8 cellular contexts compared by ENCODE assay signal in genomic region chr17:78172284-78173024, GRCh38. TPM values are rescaled to one million over a fixed set of nuclear protein-coding genes. Genes with fewer than 3 reads are reported as not detected.
DNase-seq lines count a peak whose midpoint lies in the region; ATAC-seq and TF ChIP-seq lines count a peak whose summit lies in the region.

No MANE protein-coding gene starts in this region.

- H3K27me3 ChIP-seq in OCI-LY1 (ENCODE audit: insufficient read depth, low read length) (no peaks in the 10 kb centered on the region), esophagus (ENCODE audit: control insufficient read depth in 1 of 2, insufficient read depth in 2 of 2, low read length in 2 of 2) (no peaks in the 10 kb centered on the region), gastrocnemius medialis (no peaks in the 10 kb centered on the region), neuronal stem cell (ENCODE audit: control insufficient read depth in 3 of 3, insufficient read depth in 3 of 3, low read depth in 1 of 3, low read length in 3 of 3) (no peaks in the 10 kb centered on the region)

- no peak overlapping the region for H4K91ac ChIP-seq in neuronal stem cell (ENCODE audit: low read depth, low read length, poor library complexity)

- H2BK15ac ChIP-seq in neuronal stem cell (ENCODE audit: low read length), result no peak overlapping the region

- no peak overlapping the region for H3K23ac ChIP-seq in neuronal stem cell (ENCODE audit: low read depth, low read length, poor library complexity)

- no peak overlapping the region for H3K18ac ChIP-seq in neuronal stem cell (ENCODE audit: low read length)

- no peak overlapping the region for H2AK5ac ChIP-seq in neuronal stem cell (ENCODE audit: low read depth, low read length)

- ATAC-seq in gastrocnemius medialis (peak; percentile 26 to 34), GM21786 (IDR thresholded peaks at IDR 0.05; ENCODE audit: unreplicated experiment) (no peak)

- peaks cover 1% of the 10 kb centered on the region for H3K79me1 ChIP-seq in neuronal stem cell (ENCODE audit: low read depth, low read length)

- no peak overlapping the region for H4K8ac ChIP-seq in neuronal stem cell (ENCODE audit: low read depth, low read length)

- H2BK120ac ChIP-seq in neuronal stem cell (ENCODE audit: low read depth, low read length), result no peak overlapping the region

- no peaks in the 10 kb centered on the region for H3F3A ChIP-seq in OCI-LY1 (ENCODE audit: insufficient read depth, low read length)

- H3K36me3 ChIP-seq in OCI-LY1 (ENCODE audit: insufficient read depth, low read length) (peaks cover 52% of the 10 kb centered on the region), esophagus (ENCODE audit: control insufficient read depth in 2 of 2, insufficient read depth in 2 of 2, low read length in 1 of 2) (peaks cover 0 to 21% of the 10 kb centered on the region in 2 donors), gastrocnemius medialis (peaks cover 0 to 15% of the 10 kb centered on the region in 2 donors), neuronal stem cell (replicated peaks in 1 of 2; ENCODE audit: control insufficient read depth in 2 of 2, insufficient read depth in 2 of 2, low read length in 2 of 2) (peaks cover 22 to 50% of the 10 kb centered on the region in 2 donors)

- H3K4me2 ChIP-seq in OCI-LY1 (ENCODE audit: low read length) (peak overlapping the region; percentile 34; the same call in 1 of the 2 replicates), neuronal stem cell (ENCODE audit: insufficient read depth, low read length, poor library complexity, severe bottlenecking) (no peak overlapping the region)

- DNase-seq in DMS 273 (lab: John Stamatoyannopoulos, UW; ENCODE audit: unreplicated experiment) (peak; percentile 66), DMS 273 treated with DMSO at 0.1 percent for 48 hours (lab: John Stamatoyannopoulos, UW) (no peak), gastrocnemius medialis (peak; percentile 41 to 69), GM13976 (ENCODE audit: low spot score) (no peak), neuronal stem cell (ENCODE audit: low spot score) (no peak)

- TF ChIP-seq CTCF in OCI-LY1 (IDR thresholded peaks at IDR 0.05; ENCODE audit: low read length) (no peak), gastrocnemius medialis (IDR thresholded peaks at IDR 0.05 in 4 of 5, conservative IDR thresholded peaks at IDR 0.05 in 1 of 5) (no peak), GM13976 (IDR thresholded peaks at IDR 0.05; ENCODE audit: borderline replicate concordance, control extremely low read depth, extremely low read depth, insufficient read depth, missing control alignments) (no peak)

- no peaks in the 10 kb centered on the region for H3K9me2 ChIP-seq in OCI-LY1 (ENCODE audit: low read depth, low read length)

- no peaks in the 10 kb centered on the region for H3K79me2 ChIP-seq in OCI-LY1 (ENCODE audit: insufficient read depth, low read length)

- in situ Hi-C loops in gastrocnemius medialis (cut with MboI; ENCODE audit: low sequenced_read_pairs in 4 of 4) (no loop called here), GM13976 (cut with MboI; ENCODE audit: low sequenced_read_pairs, unreplicated experiment) (no loop called here)

- H3K4ac ChIP-seq in neuronal stem cell (ENCODE audit: low read length), result no peak overlapping the region

- no peaks in the 10 kb centered on the region for H3K9me3 ChIP-seq in OCI-LY1 (ENCODE audit: low read length)
- no peaks in the 10 kb centered on the region for H3K9me3 ChIP-seq in esophagus (ENCODE audit: control insufficient read depth in 2 of 2, insufficient read depth in 1 of 2, low read depth in 1 of 2, low read length in 1 of 2)
- no peaks in the 10 kb centered on the region for H3K9me3 ChIP-seq in gastrocnemius medialis
- peaks cover 0 to 4% of the 10 kb centered on the region in 2 donors for H3K9me3 ChIP-seq in neuronal stem cell (replicated peaks in 1 of 2; ENCODE audit: control insufficient read depth in 2 of 2, insufficient read depth in 1 of 2, low read depth in 1 of 2, low read length in 2 of 2)

- no peak overlapping the region for H2BK12ac ChIP-seq in neuronal stem cell (ENCODE audit: low read length)

- peak in 1 of 2 donors; percentile 59 for TF ChIP-seq POLR2A in gastrocnemius medialis (IDR thresholded peaks at IDR 0.05)

- peak overlapping the region; percentile 49 for H3K27ac ChIP-seq in OCI-LY1 (ENCODE audit: low read depth, low read length, poor library complexity, severe bottlenecking)
- peak overlapping the region; percentile 87 to 92 for H3K27ac ChIP-seq in esophagus (ENCODE audit: low read depth in 2 of 2, low read length in 1 of 2)
- H3K27ac ChIP-seq in gastrocnemius medialis, result peak overlapping the region; percentile 88 to 96 (median 94)
- no peak overlapping the region for H3K27ac ChIP-seq in neuronal stem cell (replicated peaks; ENCODE audit: low read length)

- no peak overlapping the region; the same call in 1 of the 2 replicates for H3K9ac ChIP-seq in OCI-LY1 (ENCODE audit: low read length)
- no peak overlapping the region for H3K9ac ChIP-seq in neuronal stem cell (ENCODE audit: low read depth, low read length, poor library complexity)

- H3K4me3 ChIP-seq in OCI-LY1 (ENCODE audit: low read depth, low read length, poor library complexity, severe bottlenecking), result no peak overlapping the region
- H3K4me3 ChIP-seq in esophagus (ENCODE audit: low read depth in 1 of 2, low read length in 2 of 2), result no peak overlapping the region
- H3K4me3 ChIP-seq in gastrocnemius medialis, result no peak overlapping the region
- H3K4me3 ChIP-seq in neuronal stem cell (ENCODE audit: low read length in 2 of 2), result no peak overlapping the region

- H2AFZ ChIP-seq in OCI-LY1 (ENCODE audit: low read length), result no peak overlapping the region
- H2AFZ ChIP-seq in neuronal stem cell (ENCODE audit: low read length), result no peak overlapping the region

- no peaks in the 10 kb centered on the region for H4K20me1 ChIP-seq in OCI-LY1 (ENCODE audit: insufficient read depth, low read length)

- H3K4me1 ChIP-seq in OCI-LY1 (ENCODE audit: insufficient read depth, low read length, severe bottlenecking) (peaks cover 77% of the 10 kb centered on the region), esophagus (ENCODE audit: control insufficient read depth in 2 of 2, insufficient read depth in 2 of 2, low read length in 1 of 2) (peaks cover 10 to 56% of the 10 kb centered on the region in 2 donors), gastrocnemius medialis (peaks cover 61 to 77% of the 10 kb centered on the region in 2 donors), neuronal stem cell (ENCODE audit: control insufficient read depth in 2 of 2, insufficient read depth in 1 of 2, low read depth in 1 of 2, low read length in 2 of 2) (peaks cover 5 to 10% of the 10 kb centered on the region in 2 donors)

- H3K14ac ChIP-seq in neuronal stem cell (ENCODE audit: low read length), result no peak overlapping the region

- intact Hi-C loops in gastrocnemius medialis (cut with DNase I; ENCODE audit: low total_unique reads), result no loop called here

- WGBS in esophagus, 2 donors, result 35 to 41% methylated on average over 17 of the region's 17 CpGs
- no CpG with 5 or more reads among the region's 17 CpGs for WGBS in neuronal stem cell (ENCODE audit: extremely low coverage in 2 of 2, insufficient read length in 2 of 2, insufficient replicate concordance in 1 of 2), 2 donors

- H2BK5ac ChIP-seq in neuronal stem cell (ENCODE audit: low read length), result no peak overlapping the region

RNA-seq across cellular contexts. Expression of gene SYNGR2, which starts 4.1 kb away (rescaled TPM):
- polyA plus RNA-seq in esophagus, result 10 to 100 TPM; 52.3 to 96.4 TPM
- total RNA-seq in gastrocnemius medialis, result 100 to 1,000 TPM; 104 to 218 (median 163) TPM
- polyA plus RNA-seq in neuronal stem cell (2013, experiment 1 of 2), result 16.6 TPM
- 16.6 TPM for polyA plus RNA-seq in neuronal stem cell (2013, experiment 2 of 2)

RNA-seq across cellular contexts. Expression of gene TK1, which starts 14.4 kb away (rescaled TPM):
- polyA plus RNA-seq in esophagus, result 10 to 100 TPM; 16.9 to 37.4 TPM
- 1 to 10 TPM in 1 of 4 donors, under 1 TPM in 3; 0.22 to 2.1 (median 0.60) TPM for total RNA-seq in gastrocnemius medialis
- polyA plus RNA-seq in neuronal stem cell (2013, experiment 1 of 2), result 38.3 TPM
- 37.7 TPM for polyA plus RNA-seq in neuronal stem cell (2013, experiment 2 of 2)

RNA-seq across cellular contexts. Expression of gene AFMID, which starts 14.7 kb away (rescaled TPM):
- polyA plus RNA-seq in esophagus, result 10 to 100 TPM; 18.4 to 20.7 TPM
- 10 to 100 TPM; 11.7 to 14.3 (median 12.1) TPM for total RNA-seq in gastrocnemius medialis
- 50.8 TPM for polyA plus RNA-seq in neuronal stem cell (2013, experiment 1 of 2)
- polyA plus RNA-seq in neuronal stem cell (2013, experiment 2 of 2), result 52.7 TPM

RNA-seq across cellular contexts. Expression of gene C17orf99, which starts 26.3 kb away (rescaled TPM):
- under 1 TPM; 0.12 to 0.27 TPM for polyA plus RNA-seq in esophagus
- total RNA-seq in gastrocnemius medialis, result not detected
- polyA plus RNA-seq in neuronal stem cell (2013, experiment 1 of 2), result not detected
- not detected for polyA plus RNA-seq in neuronal stem cell (2013, experiment 2 of 2)

RNA-seq across cellular contexts. Expression of gene BIRC5, which starts 41.6 kb away (rescaled TPM):
- polyA plus RNA-seq in esophagus, result 10 to 100 TPM in 1 of 2 donors, 1 to 10 TPM in 1; 8.0 to 17.6 TPM
- 1 to 10 TPM in 1 of 4 donors, under 1 TPM in 1, not detected in 2; 0.44 to 3.3 TPM for total RNA-seq in gastrocnemius medialis
- polyA plus RNA-seq in neuronal stem cell (2013, experiment 1 of 2), result 118 TPM
- polyA plus RNA-seq in neuronal stem cell (2013, experiment 2 of 2), result 125 TPM

Comparison
In these comparisons a context has a peak if more than half of its experiments do, and no peak if none do; other contexts are left out.
1. DNase-seq: peak in DMS 273 (single experiment) and gastrocnemius medialis (2 of 2); none in DMS 273 treated with DMSO at 0.1 percent for 48 hours (single experiment), GM13976 (single experiment) and neuronal stem cell (single experiment).